8 cellular contexts compared by ENCODE assay signal in genomic region chr2:128318245-128318644, GRCh38. TPM values are rescaled to one million over a fixed set of nuclear protein-coding genes. Genes with fewer than 3 reads are reported as not detected.
DNase-seq lines count a peak whose midpoint lies in the region; ATAC-seq, FAIRE-seq and TF ChIP-seq lines count a peak whose summit lies in the region.
"Not testable (repeated sequence)": the region's sequence is repeated elsewhere in the genome, so short reads cannot be mapped to it uniquely, and the experiment has no call there.

No MANE protein-coding gene starts in this region.

- not testable (repeated sequence) for H3K23ac ChIP-seq in H1 (ENCODE audit: insufficient read length)

- peaks cover 28% of the 10 kb centered on the region for H3K79me1 ChIP-seq in H1 (ENCODE audit: low read depth, low read length)

- H3K36me3 ChIP-seq in CD4-positive, alpha-beta memory T cell (ENCODE audit: insufficient read depth, low read length); OCI-LY1 (ENCODE audit: insufficient read depth, low read length); liver (ENCODE audit: control insufficient read depth in 4 of 4, insufficient read depth in 3 of 4, low read depth in 1 of 4, low read length in 3 of 4): not testable (repeated sequence)
- H3K36me3 ChIP-seq in H1 (ENCODE audit: control insufficient read depth in 2 of 4, insufficient read depth in 4 of 4, low read length in 3 of 4) (peaks cover 0 to 11% (median 0%) of the 10 kb centered on the region in 4 experiments; a peak in 2 of 8 replicates), spleen (peaks cover 0 to 21% (median 0%) of the 10 kb centered on the region in 6 donors)

- not testable (repeated sequence) for H3F3A ChIP-seq in OCI-LY1 (ENCODE audit: insufficient read depth, low read length)

- H2BK20ac ChIP-seq in H1 (ENCODE audit: low read length): not testable (repeated sequence)

- H3K79me2 ChIP-seq in OCI-LY1 (ENCODE audit: insufficient read depth, low read length): not testable (repeated sequence)
- peaks cover 40 to 46% of the 10 kb centered on the region in 2 experiments for H3K79me2 ChIP-seq in H1 (ENCODE audit: control insufficient read depth in 1 of 2, insufficient read depth in 2 of 2, low read length in 2 of 2)

- not testable (repeated sequence) for H3K9me2 ChIP-seq in OCI-LY1 (ENCODE audit: low read depth, low read length)

- TF ChIP-seq EP300 in H1 (IDR thresholded peaks at IDR 0.05; ENCODE audit: borderline replicate concordance in 1 of 2, low read depth in 2 of 2, low read length in 2 of 2): not testable (repeated sequence)

- peaks cover 45% of the 10 kb centered on the region for H3K4me1 ChIP-seq in CD4-positive, alpha-beta memory T cell (ENCODE audit: insufficient read depth, low read length)
- H3K4me1 ChIP-seq in OCI-LY1 (ENCODE audit: insufficient read depth, low read length, severe bottlenecking): peaks cover 21% of the 10 kb centered on the region
- H3K4me1 ChIP-seq in H1 (replicated peaks in 1 of 4; ENCODE audit: control insufficient read depth in 3 of 4, insufficient read depth in 4 of 4, low read length in 3 of 4): peaks cover 7 to 42% (median 30%) of the 10 kb centered on the region in 4 experiments
- peaks cover 25 to 53% (median 46%) of the 10 kb centered on the region in 4 donors for H3K4me1 ChIP-seq in liver (ENCODE audit: control insufficient read depth in 4 of 4, insufficient read depth in 4 of 4, low read length in 3 of 4)
- H3K4me1 ChIP-seq in spleen: peaks cover 37 to 87% (median 75%) of the 10 kb centered on the region in 6 donors

- not testable (repeated sequence) for H3K14ac ChIP-seq in H1 (ENCODE audit: insufficient read length)

- not testable (repeated sequence) for H4K91ac ChIP-seq in H1 (replicated peaks; ENCODE audit: insufficient read length, low read length)

- H4K8ac ChIP-seq in H1 (ENCODE audit: extremely low read depth, insufficient read depth, low read length): not testable (repeated sequence)

- not testable (repeated sequence) for TF ChIP-seq RAD21 in H1 (IDR thresholded peaks at IDR 0.05 in 1 of 2, conservative IDR thresholded peaks at IDR 0.05 in 1 of 2; ENCODE audit: low read depth in 2 of 2, low read length in 2 of 2); liver (IDR thresholded peaks at IDR 0.05)

- not testable (repeated sequence) for FAIRE-seq in H1 (lab: Jason Lieb, UNC)

- not testable (repeated sequence) for H3K36me3 Mint-ChIP-seq in CD4-positive, alpha-beta memory T cell; activated T-cell treated with anti-CD3 and anti-CD28 coated beads, Interleukin-2, amount 50 U/mL, for 72 hours (ENCODE audit: insufficient read depth in 2 of 2)

- not testable (repeated sequence) for H3K4me3 ChIP-seq in CD4-positive, alpha-beta memory T cell (ENCODE audit: low read length in 2 of 2)
- H3K4me3 ChIP-seq in OCI-LY1 (ENCODE audit: low read depth, low read length, poor library complexity, severe bottlenecking) (peak overlapping the region; percentile 68), H1 (ENCODE audit: extremely low read depth in 1 of 4, insufficient read depth in 2 of 4, low read depth in 3 of 4, low read length in 4 of 4) (peak overlapping the region in 2 of 4 experiments; percentile 68 to 89; a peak in 4 of 8 replicates), liver (ENCODE audit: low read depth in 1 of 3, low read length in 3 of 3) (peak overlapping the region in 2 of 3 donors; percentile 51 to 76), spleen (peak overlapping the region; percentile 37 to 94 (median 83))

- H2BK12ac ChIP-seq in H1 (ENCODE audit: low read depth, low read length): not testable (repeated sequence)

- H3K23me2 ChIP-seq in H1 (ENCODE audit: low read depth, low read length): peaks cover 21% of the 10 kb centered on the region; the same call in 1 of the 2 replicates

- H2BK120ac ChIP-seq in H1 (replicated peaks; ENCODE audit: low read depth, low read length): not testable (repeated sequence)

- H3K27me3 ChIP-seq in CD4-positive, alpha-beta memory T cell (ENCODE audit: insufficient read depth, low read length); OCI-LY1 (ENCODE audit: insufficient read depth, low read length); liver (ENCODE audit: control insufficient read depth in 4 of 4, insufficient read depth in 4 of 4, low read length in 3 of 4): not testable (repeated sequence)
- H3K27me3 ChIP-seq in H1 (replicated peaks in 1 of 4; ENCODE audit: control insufficient read depth in 3 of 4, extremely low read depth in 1 of 4, insufficient read depth in 3 of 4, low read length in 3 of 4): peaks cover 0 to 23% (median 16%) of the 10 kb centered on the region in 4 experiments; a peak in 5 of 7 replicates
- H3K27me3 ChIP-seq in spleen (replicated peaks in 1 of 7): peaks cover 0 to 29% (median 0%) of the 10 kb centered on the region in 7 donors

- POLR2A ChIA-PET in CD4-positive, alpha-beta memory T cell (lab: Charles Lee; ENCODE audit: partially characterized antibody): not testable (repeated sequence)
- POLR2A ChIA-PET in H1 (lab: Charles Lee; ENCODE audit: partially characterized antibody): interaction anchor here (0.9 to 1.5 kb wide), 3 partner anchors 32 to 67 kb away, joined by 3 read pairs; no protein-coding TSS in a partner anchor

- not testable (repeated sequence) for H3K9me3 ChIP-seq in CD4-positive, alpha-beta memory T cell (ENCODE audit: control insufficient read depth in 1 of 2, low read length in 2 of 2); OCI-LY1 (ENCODE audit: low read length); H1 (ENCODE audit: insufficient read depth in 2 of 2, low read depth in 1 of 2, low read length in 1 of 2); liver (ENCODE audit: control insufficient read depth in 4 of 4, low read length in 3 of 4); spleen

- WGBS in H1 (ENCODE audit: extremely low coverage in 1 of 2, insufficient coverage in 1 of 2, insufficient read length in 1 of 2, insufficient replicate concordance in 2 of 2, low coverage in 1 of 2, low lambda C conversion rate in 2 of 2, missing lambda C conversion rate in 1 of 2), 2 experiments: 0% methylated on average over 23 of the region's 55 CpGs; no CpG with 5 or more reads in 1 of the 2 experiments
- WGBS in liver: 2% methylated on average over 41 of the region's 55 CpGs
- WGBS in spleen, 5 donors: 0 to 2% (median 1%) methylated on average over 29 to 47 of the region's 55 CpGs; no CpG with 5 or more reads in 1 of the 5 donors

- peak overlapping the region in 6 of 8 donors; percentile 20 to 80 (median 78) for H3K4me3 Mint-ChIP-seq in CD4-positive, alpha-beta memory T cell
- peak overlapping the region in 1 of 2 donors; percentile 81 for H3K4me3 Mint-ChIP-seq in activated T-cell treated with anti-CD3 and anti-CD28 coated beads, Interleukin-2, amount 50 U/mL, for 72 hours

- peak; percentile 12 for ATAC-seq in GM21515 (IDR thresholded peaks at IDR 0.05; ENCODE audit: unreplicated experiment)
- peak; percentile 1 for ATAC-seq in HG03139 (IDR thresholded peaks at IDR 0.05; ENCODE audit: unreplicated experiment)
- peak; percentile 33 to 36 for ATAC-seq in activated T-cell treated with anti-CD3 and anti-CD28 coated beads, Interleukin-2, amount 50 U/mL, for 72 hours (replicated peaks in 1 of 2)

- CTCF ChIA-PET in CD4-positive, alpha-beta memory T cell (lab: Charles Lee; ENCODE audit: partially characterized antibody): not testable (repeated sequence)
- CTCF ChIA-PET in H1 (lab: Charles Lee; ENCODE audit: partially characterized antibody): interaction anchor here (1.6 to 2.7 kb wide), 2 partner anchors 13 to 437 kb away, joined by 4 to 17 read pairs; no protein-coding TSS in a partner anchor

- H2AFZ ChIP-seq in OCI-LY1 (ENCODE audit: low read length); H1 (ENCODE audit: low read length): not testable (repeated sequence)

- not testable (repeated sequence) for H3K9me3 Mint-ChIP-seq in CD4-positive, alpha-beta memory T cell; activated T-cell treated with anti-CD3 and anti-CD28 coated beads, Interleukin-2, amount 50 U/mL, for 72 hours

- not testable (repeated sequence) for TF ChIP-seq POLR2A in H1 (IDR thresholded peaks at IDR 0.05; ENCODE audit: control extremely low read depth in 1 of 2, low read depth in 2 of 2, low read length in 2 of 2); spleen (IDR thresholded peaks at IDR 0.05)

- not testable (repeated sequence) for H3K18ac ChIP-seq in H1 (ENCODE audit: extremely low read depth, low read length)

- intact Hi-C loops in CD4-positive, alpha-beta memory T cell (cut with micrococcal nuclease): loop anchor here (2.0 kb wide), 1 partner anchor 289 kb away; the partner anchor contains the start of gene SAP130
- intact Hi-C loops in spleen (cut with DNase I; ENCODE audit: low total_unique reads): loop anchor here (10.0 kb wide), 1 partner anchor 1527 kb away; no protein-coding TSS in a partner anchor

- not testable (repeated sequence) for H4K5ac ChIP-seq in H1 (ENCODE audit: insufficient read length, low read depth, low read length)

- DNase-seq in CD4-positive, alpha-beta memory T cell: peak in 4 of 5 donors; percentile 34 to 43 (median 38)
- peak; percentile 40 to 41 for DNase-seq in activated T-cell treated with anti-CD3 and anti-CD28 coated beads, Interleukin-2, amount 50 U/mL, for 72 hours
- DNase-seq in H1 (ENCODE audit: low read depth in 1 of 2, low spot score in 2 of 2) (peak in 1 of 2 experiments; percentile 73), spleen (peak; percentile 86)

- H2BK5ac ChIP-seq in H1 (ENCODE audit: low read depth, low read length): not testable (repeated sequence)

- not testable (repeated sequence) for H3K27me3 Mint-ChIP-seq in CD4-positive, alpha-beta memory T cell
- peaks cover 12% of the 10 kb centered on the region for H3K27me3 Mint-ChIP-seq in activated T-cell treated with anti-CD3 and anti-CD28 coated beads, Interleukin-2, amount 50 U/mL, for 72 hours (ENCODE audit: low read depth)

- H3K4me2 ChIP-seq in OCI-LY1 (ENCODE audit: low read length) (peak overlapping the region; percentile 97), H1 (ENCODE audit: insufficient read depth in 1 of 2, low read depth in 2 of 2, low read length in 2 of 2) (peak overlapping the region; percentile 62 to 83)

- H3K56ac ChIP-seq in H1 (replicated peaks; ENCODE audit: insufficient read length, low read depth, low read length): not testable (repeated sequence)

- H4K20me1 ChIP-seq in OCI-LY1 (ENCODE audit: insufficient read depth, low read length): not testable (repeated sequence)
- H4K20me1 ChIP-seq in H1 (replicated peaks in 1 of 2; ENCODE audit: control insufficient read depth in 1 of 2, insufficient read depth in 2 of 2, low read length in 2 of 2): peaks cover 35 to 42% of the 10 kb centered on the region in 2 experiments

- not testable (repeated sequence) for H3K27ac Mint-ChIP-seq in CD4-positive, alpha-beta memory T cell; activated T-cell treated with anti-CD3 and anti-CD28 coated beads, Interleukin-2, amount 50 U/mL, for 72 hours

- H3K4ac ChIP-seq in H1 (replicated peaks; ENCODE audit: insufficient read length, low read depth, low read length): not testable (repeated sequence)

- TF ChIP-seq CTCF in OCI-LY1 (IDR thresholded peaks at IDR 0.05; ENCODE audit: low read length); H1 (IDR thresholded peaks at IDR 0.05; ENCODE audit: control extremely low read depth in 1 of 3, insufficient read depth in 1 of 3, low read depth in 1 of 3, low read length in 3 of 3); liver (IDR thresholded peaks at IDR 0.05; ENCODE audit: low read depth, low read length, missing input control); spleen (IDR thresholded peaks at IDR 0.05 in 8 of 11, conservative IDR thresholded peaks at IDR 0.05 in 3 of 11): not testable (repeated sequence)

- not testable (repeated sequence) for H3K27ac ChIP-seq in CD4-positive, alpha-beta memory T cell (ENCODE audit: low read depth, low read length); OCI-LY1 (ENCODE audit: low read depth, low read length, poor library complexity, severe bottlenecking); H1 (ENCODE audit: low read depth, low read length); liver (ENCODE audit: low read depth in 1 of 2, low read length in 2 of 2)
- peak overlapping the region in 5 of 8 donors; percentile 54 to 87 (median 73) for H3K27ac ChIP-seq in spleen

- not testable (repeated sequence) for H3K9ac ChIP-seq in OCI-LY1 (ENCODE audit: low read length); H1 (replicated peaks in 1 of 4; ENCODE audit: extremely low read depth in 1 of 4, low read depth in 3 of 4, low read length in 3 of 4); liver (ENCODE audit: low read depth in 1 of 2, low read length in 2 of 2)

- H2AK5ac ChIP-seq in H1 (ENCODE audit: low read depth, low read length): not testable (repeated sequence)

- peaks cover 18 to 54% (median 44%) of the 10 kb centered on the region in 4 donors for H3K4me1 Mint-ChIP-seq in CD4-positive, alpha-beta memory T cell
- peaks cover 49% of the 10 kb centered on the region for H3K4me1 Mint-ChIP-seq in activated T-cell treated with anti-CD3 and anti-CD28 coated beads, Interleukin-2, amount 50 U/mL, for 72 hours (ENCODE audit: low read depth)

- not testable (repeated sequence) for H2BK15ac ChIP-seq in H1 (ENCODE audit: low read length)

RNA-seq across cellular contexts. Expression of gene HS6ST1, which starts 0.4 kb away (rescaled TPM):
- 10 to 100 TPM; 12.4 to 13.3 TPM for total RNA-seq in CD4-positive, alpha-beta memory T cell
- 1 to 10 TPM; 1.2 to 4.4 TPM for polyA plus RNA-seq in CD4-positive, alpha-beta memory T cell
- 10 to 100 TPM; 10.6 to 11.3 TPM for total RNA-seq in activated T-cell treated with anti-CD3 and anti-CD28 coated beads, Interleukin-2, amount 50 U/mL, for 72 hours
- 72.8 and 74.6 TPM in 2 replicates for total RNA-seq in H1 (2021; fragmentation: NEBNext Ultra II Directional; extraction: Animal tissue kit (Norgen Biotek cat#: 25700))
- polyA plus RNA-seq in H1 (2011; rRNA removed) (37.4 and 61.3 TPM in 2 replicates), liver (10 to 100 TPM; 17.9 to 31.7 TPM), spleen (10 to 100 TPM in 1 of 3 donors, 1 to 10 TPM in 2; 7.2 to 24.7 (median 9.2) TPM)
- 37.9 TPM for polyA plus RNA-seq in H1 (2011; cell fraction: cytosol; rRNA removed)
- 51.0 TPM for polyA plus RNA-seq in H1 (2011; cell fraction: nucleus; rRNA removed)
- polyA plus RNA-seq in H1 (2012, experiment 1 of 2): 44.2 to 60.1 TPM (median 56.3 TPM) in 4 replicates
- polyA plus RNA-seq in H1 (2012, experiment 2 of 2): 57.3 TPM
- polyA plus RNA-seq in H1 (2013, experiment 1 of 2): 41.0 TPM
- polyA plus RNA-seq in H1 (2013, experiment 2 of 2): 45.1 TPM
- 26.9 and 34.9 TPM in 2 replicates for polyA minus RNA-seq in H1 (2011; rRNA and poly(A)+ RNA removed)
- polyA minus RNA-seq in H1 (2011; cell fraction: cytosol; rRNA and poly(A)+ RNA removed): 49.1 TPM
- polyA minus RNA-seq in H1 (2011; cell fraction: nucleus; rRNA and poly(A)+ RNA removed): 74.6 TPM
- total RNA-seq in liver (10 to 100 TPM; 19.1 to 31.9 TPM), spleen (10 to 100 TPM; 52.2 to 99.5 (median 66.7) TPM)
